Comparison of ENCODE assay signal across 22 cellular contexts in the genomic region with DNA sequence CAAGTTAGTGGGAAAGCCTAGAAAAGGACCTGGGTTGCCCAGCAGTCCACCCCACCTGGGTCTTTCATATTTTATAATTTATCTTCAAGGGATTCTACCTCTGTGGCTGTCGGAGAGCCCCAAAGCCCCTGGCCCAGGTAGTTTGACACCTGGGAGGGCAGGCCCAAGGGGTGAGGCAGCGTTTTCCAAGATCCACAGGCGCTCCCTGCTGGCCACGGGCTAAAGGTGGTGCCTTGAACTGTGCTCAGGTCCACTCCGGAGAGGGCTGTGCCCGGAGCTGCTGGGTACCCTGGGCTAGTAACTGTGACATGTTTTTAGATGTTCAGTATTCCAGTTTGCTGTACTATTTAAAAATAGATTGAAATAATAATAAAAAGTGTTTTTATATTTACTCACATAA. TPM values are rescaled to one million over a fixed set of nuclear protein-coding genes. Genes with fewer than 3 reads are reported as not detected.
DNase-seq lines count a peak whose midpoint lies in the region; ATAC-seq and TF ChIP-seq lines count a peak whose summit lies in the region.
"Had no signal": no experiment of that assay in that cellular context is flagged by ENCODE, and none has a peak within 500 bp of the region (broad histone marks: within the 10 kb centered on the region; RNA-seq: fewer than 3 reads in every experiment).

No MANE protein-coding gene starts in this region.

- no peak for TF ChIP-seq POLR2A in gastrocnemius medialis (IDR thresholded peaks at IDR 0.05)

- H3K4me1 ChIP-seq in gastrocnemius medialis = no peaks in the 10 kb centered on the region
- H3K4me1 ChIP-seq: upper lobe of right lung had no signal

- in situ Hi-C loops in gastrocnemius medialis (cut with MboI; ENCODE audit: low sequenced_read_pairs in 4 of 4) = loop anchor here (10.0 to 25.0 kb wide), 2 partner anchors 264 to 396 kb away; no protein-coding TSS in a partner anchor

- H3K27me3 ChIP-seq in BJ (ENCODE audit: control insufficient read depth, insufficient read depth, low read length) = peaks cover 4% of the 10 kb centered on the region
- H3K27me3 ChIP-seq in gastrocnemius medialis = no peaks in the 10 kb centered on the region
- H3K27me3 ChIP-seq: upper lobe of right lung had no signal

- H3K9me3 ChIP-seq in gastrocnemius medialis = no peaks in the 10 kb centered on the region
- H3K9me3 ChIP-seq: upper lobe of right lung had no signal

- H3K27ac ChIP-seq in VCaP (no peak overlapping the region), gastrocnemius medialis (no peak overlapping the region)
- H3K27ac ChIP-seq: upper lobe of right lung had no signal

- ATAC-seq in GM21390 (IDR thresholded peaks at IDR 0.05; ENCODE audit: unreplicated experiment) (no peak), gastrocnemius medialis (no peak), HG02798 (IDR thresholded peaks at IDR 0.05; ENCODE audit: poor library complexity, unreplicated experiment) (no peak)
- ATAC-seq: left cardiac atrium; stimulated activated effector memory CD8-positive, alpha-beta T cell treated with anti-CD3 and anti-CD28 coated beads, Interleukin-12 subunit alpha, Interleukin-12 subunit beta, amount 100 ng/mL, for 72 hours; upper lobe of right lung had no signal

- intact Hi-C loops in gastrocnemius medialis (cut with DNase I; ENCODE audit: low total_unique reads) = no loop called here

- DNase-seq in BJ (ENCODE audit: low read depth) = no peak
- DNase-seq in GM20000 (ENCODE audit: low spot score) = no peak
- peak; percentile 19 for DNase-seq in iPS DF 4.7 (ENCODE audit: extremely low read depth, low spot score)
- no peak for DNase-seq in gastrocnemius medialis
- DNase-seq: activated CD4-positive, alpha-beta T cell treated with anti-CD3 and anti-CD28 coated beads for 48 hours; head of caudate nucleus; left cardiac atrium; NCI-H2081 treated with DMSO at 0.1 percent for 48 hours; Right ventricle myocardium superior; upper lobe of right lung had no signal

- peak; percentile 27 for TF ChIP-seq CTCF in BJ (IDR thresholded peaks at IDR 0.05; ENCODE audit: insufficient read depth, low read depth, low read length)
- TF ChIP-seq CTCF in GM20000 (IDR thresholded peaks at IDR 0.05; ENCODE audit: extremely low read depth, missing control alignments) = peak; percentile 12
- peak; percentile 31 for TF ChIP-seq CTCF in VCaP (conservative IDR thresholded peaks at IDR 0.05)
- TF ChIP-seq CTCF in gastrocnemius medialis (IDR thresholded peaks at IDR 0.05 in 4 of 5, conservative IDR thresholded peaks at IDR 0.05 in 1 of 5) = no peak

- H3K36me3 ChIP-seq in BJ (ENCODE audit: control insufficient read depth, insufficient read depth, low read length) = no peaks in the 10 kb centered on the region
- no peaks in the 10 kb centered on the region for H3K36me3 ChIP-seq in gastrocnemius medialis
- H3K36me3 ChIP-seq: upper lobe of right lung had no signal

- CTCF ChIA-PET in BJ (lab: Yijun Ruan, JAX) = interaction anchor here (1.0 to 1.4 kb wide), 3 partner anchors 8 to 262 kb away, joined by 3 to 4 read pairs (median 4); no protein-coding TSS in a partner anchor

- POLR2A ChIA-PET in BJ (lab: Charles Lee) = no interaction called here

- H3K4me3 ChIP-seq in BJ (ENCODE audit: low read depth, low read length) (no peak overlapping the region), gastrocnemius medialis (no peak overlapping the region)
- H3K4me3 ChIP-seq: skin epidermis, upper lobe of right lung had no signal

RNA-seq across cellular contexts. Expression of a gene that starts 37.2 kb away (rescaled TPM):
- not detected in 2 replicates for polyA plus RNA-seq in BJ (2011; rRNA removed)
- not detected in 2 replicates for polyA minus RNA-seq in BJ (2011; rRNA and poly(A)+ RNA removed)
- total RNA-seq in gastrocnemius medialis = not detected
- total RNA-seq: cerebellum; HT1080; left cardiac atrium; mucosa of gallbladder; osteocyte; Right ventricle myocardium superior; T-helper 2 cell treated with Interferon-gamma antibody and Interleukin-4, amounts not matched to agents 100 ng/mL and 5 ng/mL, for 36 hours; upper lobe of right lung had no signal
- polyA plus RNA-seq: CD14-positive monocyte had no signal

RNA-seq across cellular contexts. Expression of a gene that starts 59.3 kb away (rescaled TPM):
- polyA plus RNA-seq in BJ (2011; rRNA removed) = not detected in 2 replicates
- polyA minus RNA-seq in BJ (2011; rRNA and poly(A)+ RNA removed) = not detected in 2 replicates
- total RNA-seq in gastrocnemius medialis = not detected
- total RNA-seq: cerebellum; HT1080; left cardiac atrium; mucosa of gallbladder; osteocyte; Right ventricle myocardium superior; T-helper 2 cell treated with Interferon-gamma antibody and Interleukin-4, amounts not matched to agents 100 ng/mL and 5 ng/mL, for 36 hours; upper lobe of right lung had no signal
- polyA plus RNA-seq: adipose tissue, CD14-positive monocyte had no signal

Comparison
In these comparisons a context has a peak if more than half of its experiments do, and no peak if none do; other contexts are left out.
1. CTCF ChIP-seq: peak in BJ (single experiment), GM20000 (single experiment) and VCaP (single experiment); none in gastrocnemius medialis (0 of 5).